10 cellular contexts compared by ENCODE assay signal in the genomic region with DNA sequence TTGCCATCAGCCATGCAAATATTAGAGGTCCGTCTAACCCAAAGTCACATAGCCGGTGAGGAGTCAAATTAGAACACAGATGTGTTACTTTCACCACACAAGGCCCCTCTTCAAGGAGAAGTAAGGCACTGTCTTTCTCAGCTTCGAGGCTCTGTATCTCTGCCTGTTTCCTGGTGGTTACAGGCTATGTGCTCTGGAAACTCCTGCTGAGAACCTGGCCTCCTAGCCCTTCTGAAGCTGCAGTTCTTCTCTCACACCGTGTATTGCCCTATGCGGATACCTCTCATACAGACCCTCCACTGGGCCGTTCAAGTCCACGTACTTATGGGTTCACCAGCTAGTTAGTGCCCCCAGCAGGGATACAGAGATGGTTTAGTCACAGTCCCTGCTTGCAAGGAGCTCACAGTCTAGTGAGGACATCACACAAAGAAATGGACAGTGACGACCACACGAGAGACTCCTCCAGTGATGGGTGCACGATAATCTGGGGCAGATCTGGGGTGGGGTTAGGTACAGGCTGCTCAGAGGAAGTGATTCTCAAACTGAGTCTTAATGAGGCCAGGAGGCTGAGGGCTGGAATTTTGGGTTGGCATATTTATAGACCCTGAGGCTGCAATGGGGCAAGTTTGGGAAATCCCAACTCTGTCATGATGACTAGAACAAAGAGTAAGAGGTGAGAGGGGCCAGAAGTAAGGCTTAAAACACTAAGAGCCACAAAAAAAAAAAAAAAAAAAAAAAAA. TPM values are rescaled to one million over a fixed set of nuclear protein-coding genes. Genes with fewer than 3 reads are reported as not detected.
DNase-seq lines count a peak whose midpoint lies in the region; ATAC-seq and TF ChIP-seq lines count a peak whose summit lies in the region.
"Had no signal": no experiment of that assay in that cellular context is flagged by ENCODE, and none has a peak within 500 bp of the region (broad histone marks: within the 10 kb centered on the region; RNA-seq: fewer than 3 reads in every experiment).

No MANE protein-coding gene starts in this region.

- H3K27ac Mint-ChIP-seq in CD4-positive, alpha-beta memory T cell: peak overlapping the region; percentile 47 to 91 (median 83)
- peak overlapping the region; percentile 61 for H3K27ac Mint-ChIP-seq in activated CD4-positive, alpha-beta memory T cell treated with anti-CD3 and anti-CD28 coated beads, Interleukin-2, amount 10 ng/mL, durations not matched to agents 7 days and 5 days

- CTCF ChIA-PET in CD4-positive, alpha-beta memory T cell (lab: Charles Lee; ENCODE audit: partially characterized antibody): no interaction called here
- CTCF ChIA-PET in activated CD4-positive, alpha-beta memory T cell treated with anti-CD3 and anti-CD28 coated beads, Interleukin-2, amount 10 ng/mL, durations not matched to agents 7 days and 5 days (lab: Charles Lee): interaction anchor here (1.2 to 1.3 kb wide), 2 partner anchors 25 to 29 kb away, joined by 4 read pairs; a partner anchor contains a TSS

- peaks cover 2 to 4% of the 10 kb centered on the region in 2 donors for H3K36me3 Mint-ChIP-seq in CD4-positive, alpha-beta memory T cell
- H3K36me3 Mint-ChIP-seq in activated CD4-positive, alpha-beta memory T cell treated with anti-CD3 and anti-CD28 coated beads, Interleukin-2, amount 10 ng/mL, durations not matched to agents 7 days and 5 days (ENCODE audit: low read depth): no peaks in the 10 kb centered on the region

- POLR2A ChIA-PET in CD4-positive, alpha-beta memory T cell (lab: Charles Lee; ENCODE audit: partially characterized antibody): no interaction called here
- POLR2A ChIA-PET in activated CD4-positive, alpha-beta memory T cell treated with anti-CD3 and anti-CD28 coated beads, Interleukin-2, amount 10 ng/mL, durations not matched to agents 7 days and 5 days (lab: Charles Lee): no interaction called here

- no peaks in the 10 kb centered on the region for H3K9me3 ChIP-seq in CD4-positive, alpha-beta memory T cell (ENCODE audit: control insufficient read depth in 1 of 2, low read length in 2 of 2)
- H3K9me3 ChIP-seq in adrenal gland (replicated peaks in 1 of 3): no peaks in the 10 kb centered on the region
- H3K9me3 ChIP-seq: vagina had no signal

- peak overlapping the region in 7 of 8 donors; percentile 11 to 68 (median 42) for H3K4me3 Mint-ChIP-seq in CD4-positive, alpha-beta memory T cell
- H3K4me3 Mint-ChIP-seq in activated CD4-positive, alpha-beta memory T cell treated with anti-CD3 and anti-CD28 coated beads, Interleukin-2, amount 10 ng/mL, durations not matched to agents 7 days and 5 days: no peak overlapping the region

- peaks cover 8% of the 10 kb centered on the region for H3K4me1 ChIP-seq in CD4-positive, alpha-beta memory T cell (ENCODE audit: insufficient read depth, low read length)
- H3K4me1 ChIP-seq in adrenal gland (replicated peaks in 1 of 2): no peaks in the 10 kb centered on the region

- 83 to 96% (median 90%) methylated on average over 10 of the region's 10 CpGs for WGBS in adrenal gland, 4 donors

- no peaks in the 10 kb centered on the region for H3K27me3 Mint-ChIP-seq in CD4-positive, alpha-beta memory T cell
- H3K27me3 Mint-ChIP-seq in activated CD4-positive, alpha-beta memory T cell treated with anti-CD3 and anti-CD28 coated beads, Interleukin-2, amount 10 ng/mL, durations not matched to agents 7 days and 5 days: no peaks in the 10 kb centered on the region

- H3K36me3 ChIP-seq in CD4-positive, alpha-beta memory T cell (ENCODE audit: insufficient read depth, low read length): no peaks in the 10 kb centered on the region
- no peaks in the 10 kb centered on the region for H3K36me3 ChIP-seq in adrenal gland (replicated peaks in 1 of 2)
- H3K36me3 ChIP-seq: vagina had no signal

- ATAC-seq in GM19023 (IDR thresholded peaks at IDR 0.05; ENCODE audit: unreplicated experiment) (peak; percentile 54), HG02943 (IDR thresholded peaks at IDR 0.05; ENCODE audit: low read depth, unreplicated experiment) (peak; percentile 50)

- intact Hi-C loops in CD4-positive, alpha-beta memory T cell (cut with micrococcal nuclease): no loop called here
- intact Hi-C loops in adrenal gland (cut with DNase I): no loop called here

- H3K4me3 ChIP-seq in CD4-positive, alpha-beta memory T cell (ENCODE audit: low read length in 2 of 2): no peak overlapping the region
- no peak overlapping the region for H3K4me3 ChIP-seq in adrenal gland
- H3K4me3 ChIP-seq: vagina had no signal

- no peaks in the 10 kb centered on the region for H3K9me3 Mint-ChIP-seq in CD4-positive, alpha-beta memory T cell
- no peaks in the 10 kb centered on the region for H3K9me3 Mint-ChIP-seq in activated CD4-positive, alpha-beta memory T cell treated with anti-CD3 and anti-CD28 coated beads, Interleukin-2, amount 10 ng/mL, durations not matched to agents 7 days and 5 days

- no peak for TF ChIP-seq CTCF in adrenal gland (IDR thresholded peaks at IDR 0.05)

- peaks cover 9 to 11% (median 9%) of the 10 kb centered on the region in 4 donors for H3K4me1 Mint-ChIP-seq in CD4-positive, alpha-beta memory T cell
- peaks cover 18% of the 10 kb centered on the region for H3K4me1 Mint-ChIP-seq in activated CD4-positive, alpha-beta memory T cell treated with anti-CD3 and anti-CD28 coated beads, Interleukin-2, amount 10 ng/mL, durations not matched to agents 7 days and 5 days

- no peak overlapping the region for H3K27ac ChIP-seq in CD4-positive, alpha-beta memory T cell (ENCODE audit: low read depth, low read length)
- H3K27ac ChIP-seq in adrenal gland: no peak overlapping the region
- H3K27ac ChIP-seq: vagina had no signal

- H3K27me3 ChIP-seq in CD4-positive, alpha-beta memory T cell (ENCODE audit: insufficient read depth, low read length): no peaks in the 10 kb centered on the region
- no peaks in the 10 kb centered on the region for H3K27me3 ChIP-seq in adrenal gland
- H3K27me3 ChIP-seq: vagina had no signal

- TF ChIP-seq POLR2A in adrenal gland (IDR thresholded peaks at IDR 0.05): no peak

- DNase-seq in CD4-positive, alpha-beta memory T cell: peak in 3 of 5 donors; percentile 31 to 40 (median 35)
- DNase-seq in activated CD4-positive, alpha-beta memory T cell treated with anti-CD3 and anti-CD28 coated beads, Interleukin-2, amount 10 ng/mL, durations not matched to agents 7 days and 5 days: peak; percentile 20
- DNase-seq in GDM1 (lab: John Stamatoyannopoulos, UW) (no peak), H4 (ENCODE audit: low spot score) (no peak), NCI-H526 (lab: John Stamatoyannopoulos, UW) (no peak), adrenal gland (no peak)
- DNase-seq: DMS153 had no signal

RNA-seq across cellular contexts. Expression of a gene that starts 22.8 kb away (rescaled TPM):
- 10 to 100 TPM; 28.3 to 31.7 TPM for total RNA-seq in CD4-positive, alpha-beta memory T cell
- 10 to 100 TPM; 17.1 to 32.4 TPM for polyA plus RNA-seq in CD4-positive, alpha-beta memory T cell
- total RNA-seq in activated CD4-positive, alpha-beta memory T cell treated with anti-CD3 and anti-CD28 coated beads, Interleukin-2, amount 10 ng/mL, durations not matched to agents 7 days and 5 days: 10 to 100 TPM; 34.1 to 35.2 TPM
- 38.3 and 48.1 TPM in 2 replicates for total RNA-seq in H4 (2014; rRNA removed; shearing (Covaris generic))
- total RNA-seq in adrenal gland: 10 to 100 TPM; 28.0 to 44.7 (median 30.9) TPM
- 10 to 100 TPM; 11.5 to 37.8 (median 15.1) TPM for polyA plus RNA-seq in adrenal gland

RNA-seq across cellular contexts. Expression of a gene that starts 28.8 kb away (rescaled TPM):
- total RNA-seq in CD4-positive, alpha-beta memory T cell: 1,000 to 10,000 TPM; 1,919 to 2,088 TPM
- 1,000 to 10,000 TPM; 1,255 to 1,467 TPM for polyA plus RNA-seq in CD4-positive, alpha-beta memory T cell
- total RNA-seq in activated CD4-positive, alpha-beta memory T cell treated with anti-CD3 and anti-CD28 coated beads, Interleukin-2, amount 10 ng/mL, durations not matched to agents 7 days and 5 days: 1,000 to 10,000 TPM; 1,074 to 1,084 TPM
- 1,241 and 1,313 TPM in 2 replicates for total RNA-seq in H4 (2014; rRNA removed; shearing (Covaris generic))
- 100 to 1,000 TPM; 685 to 982 (median 819) TPM for total RNA-seq in adrenal gland
- polyA plus RNA-seq in adrenal gland: 1,000 to 10,000 TPM; 1,450 to 2,028 (median 1,673) TPM

RNA-seq across cellular contexts. Expression of a gene that starts 57.8 kb away (rescaled TPM):
- total RNA-seq in CD4-positive, alpha-beta memory T cell: 10 to 100 TPM; 78.3 to 82.1 TPM
- polyA plus RNA-seq in CD4-positive, alpha-beta memory T cell: 10 to 100 TPM; 65.3 to 82.2 TPM
- total RNA-seq in activated CD4-positive, alpha-beta memory T cell treated with anti-CD3 and anti-CD28 coated beads, Interleukin-2, amount 10 ng/mL, durations not matched to agents 7 days and 5 days: 10 to 100 TPM; 50.0 to 51.6 TPM
- 46.5 and 51.4 TPM in 2 replicates for total RNA-seq in H4 (2014; rRNA removed; shearing (Covaris generic))
- total RNA-seq in adrenal gland: 10 to 100 TPM; 54.9 to 98.0 (median 63.0) TPM
- polyA plus RNA-seq in adrenal gland: 100 to 1,000 TPM in 1 of 3 donors, 10 to 100 TPM in 2; 41.9 to 104 (median 52.4) TPM

Comparison
In these comparisons a context has a peak if more than half of its experiments do, and no peak if none do; other contexts are left out.
1. DNase-seq: peak in CD4-positive, alpha-beta memory T cell (3 of 5) and activated CD4-positive, alpha-beta memory T cell treated with anti-CD3 and anti-CD28 coated beads, Interleukin-2, amount 10 ng/mL, durations not matched to agents 7 days and 5 days (single experiment); none in GDM1 (single experiment), H4 (single experiment), NCI-H526 (0 of 2) and adrenal gland (0 of 7).